In genomic region chr2:18939740-18940139, GRCh38 we compare ENCODE assay signal across 7 cellular contexts.
A peak's percentile ranks its signal among the peaks of the same experiment; 100 is the strongest.
DNase-seq lines count a peak whose midpoint lies in the region; ATAC-seq lines count a peak whose summit lies in the region.
"Not testable (repeated sequence)": the region's sequence is repeated elsewhere in the genome, so short reads cannot be mapped to it uniquely, and the experiment has no call there.

No MANE protein-coding gene starts in this region.

- ATAC-seq in GM18502 (IDR thresholded peaks at IDR 0.05; ENCODE audit: poor library complexity, unreplicated experiment) (peak; percentile 36), GM18907 (IDR thresholded peaks at IDR 0.05; ENCODE audit: unreplicated experiment) (peak; percentile 39), GM19463 (IDR thresholded peaks at IDR 0.05; ENCODE audit: unreplicated experiment) (peak; percentile 21), HG02870 (IDR thresholded peaks at IDR 0.05; ENCODE audit: unreplicated experiment) (peak; percentile 74), HG03159 (IDR thresholded peaks at IDR 0.05; ENCODE audit: unreplicated experiment) (peak; percentile 48)

- H3K4me1 Mint-ChIP-seq in activated CD4-positive, alpha-beta T cell treated with anti-CD3 and anti-CD28 coated beads, Interleukin-2, amount 10 ng/mL, durations not matched to agents 24 days and 14 days = not testable (repeated sequence)

- DNase-seq in NCI-H69 (lab: John Stamatoyannopoulos, UW) = peak; percentile 32
- peak; percentile 15 for DNase-seq in activated CD4-positive, alpha-beta T cell treated with anti-CD3 and anti-CD28 coated beads, Interleukin-2, amount 10 ng/mL, durations not matched to agents 24 days and 14 days

- H3K4me3 Mint-ChIP-seq in activated CD4-positive, alpha-beta T cell treated with anti-CD3 and anti-CD28 coated beads, Interleukin-2, amount 10 ng/mL, durations not matched to agents 24 days and 14 days = not testable (repeated sequence)

- intact Hi-C loops in activated CD4-positive, alpha-beta T cell treated with anti-CD3 and anti-CD28 coated beads, Interleukin-2, amount 10 ng/mL, durations not matched to agents 24 days and 14 days (cut with micrococcal nuclease) = not testable (repeated sequence)

- H3K9me3 Mint-ChIP-seq in activated CD4-positive, alpha-beta T cell treated with anti-CD3 and anti-CD28 coated beads, Interleukin-2, amount 10 ng/mL, durations not matched to agents 24 days and 14 days = not testable (repeated sequence)

- H3K27ac Mint-ChIP-seq in activated CD4-positive, alpha-beta T cell treated with anti-CD3 and anti-CD28 coated beads, Interleukin-2, amount 10 ng/mL, durations not matched to agents 24 days and 14 days = not testable (repeated sequence)

- not testable (repeated sequence) for H3K27me3 Mint-ChIP-seq in activated CD4-positive, alpha-beta T cell treated with anti-CD3 and anti-CD28 coated beads, Interleukin-2, amount 10 ng/mL, durations not matched to agents 24 days and 14 days

- not testable (repeated sequence) for H3K36me3 Mint-ChIP-seq in activated CD4-positive, alpha-beta T cell treated with anti-CD3 and anti-CD28 coated beads, Interleukin-2, amount 10 ng/mL, durations not matched to agents 24 days and 14 days (ENCODE audit: low read depth)

Comparison
In these comparisons a context has a peak if more than half of its experiments do, and no peak if none do; other contexts are left out.
1. Peak in every context shown above with its lines: DNase-seq and ATAC-seq.
2. ATAC-seq: peak in every context shown above with its lines; median percentile 74 in HG02870; 48 in HG03159; 39 in GM18907; 36 in GM18502; 21 in GM19463.